Comparison of ENCODE assay signal across 10 cellular contexts in the genomic region with DNA sequence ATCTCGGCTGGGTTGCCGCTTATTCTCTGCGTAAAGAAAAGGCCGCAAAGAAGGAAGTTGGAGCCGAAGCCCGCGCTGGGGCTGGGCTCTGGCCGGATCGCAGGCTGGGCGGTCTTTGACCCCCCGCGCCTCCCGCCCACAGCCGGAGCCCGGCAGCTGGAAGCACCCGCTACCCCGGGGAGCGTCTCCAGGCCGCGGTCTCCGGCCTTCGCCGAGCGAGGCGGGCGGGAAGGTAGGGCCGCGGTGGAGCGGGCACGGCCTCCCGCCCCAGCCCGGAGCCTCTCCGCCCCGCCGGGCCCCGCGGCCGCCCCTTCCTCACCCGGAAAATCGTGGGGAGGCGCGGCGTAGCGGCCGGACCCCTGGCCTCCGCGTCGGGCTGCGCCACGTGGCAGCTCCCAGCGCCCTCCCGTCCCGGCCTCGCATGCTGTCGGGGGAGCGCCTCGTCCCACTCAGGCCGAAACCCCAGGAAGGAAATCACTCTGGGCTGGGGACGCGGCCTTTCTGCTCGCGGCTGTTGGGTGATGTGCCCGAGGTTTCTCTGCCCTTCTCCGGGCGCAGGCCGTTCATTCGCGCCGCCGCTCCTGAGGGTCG. TPM values are rescaled to one million over a fixed set of nuclear protein-coding genes. Genes with fewer than 3 reads are reported as not detected.
DNase-seq lines count a peak whose midpoint lies in the region; ATAC-seq, FAIRE-seq and TF ChIP-seq lines count a peak whose summit lies in the region.
"Had no signal": no experiment of that assay in that cellular context is flagged by ENCODE, and none has a peak within 500 bp of the region (broad histone marks: within the 10 kb centered on the region; RNA-seq: fewer than 3 reads in every experiment).

No MANE protein-coding gene starts in this region.

- peaks cover 5 to 6% of the 10 kb centered on the region in 2 donors for H3K4me1 Mint-ChIP-seq in natural killer cell treated with Interleukin-12 subunit alpha and Interleukin-12 subunit beta and Interleukin-15 and Interleukin-18, amount 100 ng/mL, for 72 hours (ENCODE audit: low read depth in 2 of 2)
- H3K4me1 Mint-ChIP-seq in natural killer cell, result peaks cover 5 to 6% of the 10 kb centered on the region in 2 donors

- H3K36me3 Mint-ChIP-seq in natural killer cell treated with Interleukin-12 subunit alpha and Interleukin-12 subunit beta and Interleukin-15 and Interleukin-18, amount 100 ng/mL, for 72 hours, result peaks cover 12% of the 10 kb centered on the region
- peaks cover 14% of the 10 kb centered on the region for H3K36me3 Mint-ChIP-seq in natural killer cell

- ATAC-seq in natural killer cell treated with Interleukin-12 subunit alpha and Interleukin-12 subunit beta and Interleukin-15 and Interleukin-18, amount 100 ng/mL, for 72 hours, result peak; percentile 32 to 33
- no peak for ATAC-seq in natural killer cell
- ATAC-seq in GM21529 (IDR thresholded peaks at IDR 0.05; ENCODE audit: unreplicated experiment), result no peak

- H3K4me3 Mint-ChIP-seq in natural killer cell treated with Interleukin-12 subunit alpha and Interleukin-12 subunit beta and Interleukin-15 and Interleukin-18, amount 100 ng/mL, for 72 hours, result peak overlapping the region; percentile 24
- H3K4me3 Mint-ChIP-seq in natural killer cell, result no peak overlapping the region

- DNase-seq in natural killer cell treated with Interleukin-12 subunit alpha and Interleukin-12 subunit beta and Interleukin-15 and Interleukin-18, amount 100 ng/mL, for 72 hours (ENCODE audit: low spot score), result no peak
- no peak for DNase-seq in natural killer cell
- no peak for DNase-seq in coronary artery (ENCODE audit: low spot score)
- no peak for DNase-seq in vagina (ENCODE audit: extremely low spot score in 2 of 2)
- DNase-seq in RCC 7860 (ENCODE audit: low spot score), result no peak
- no peak for DNase-seq in cerebellar nuclear complex (lab: John Stamatoyannopoulos, UW)
- DNase-seq: NCI-H1436 treated with DMSO at 0.1 percent for 48 hours, WERI-Rb-1 had no signal

- peaks cover 18% of the 10 kb centered on the region for H3K27me3 ChIP-seq in vagina

- no peaks in the 10 kb centered on the region for H3K36me3 ChIP-seq in mesodermal cell (ENCODE audit: control insufficient read depth, insufficient read depth, low read length)
- H3K36me3 ChIP-seq in vagina, result no peaks in the 10 kb centered on the region
- H3K36me3 ChIP-seq: WERI-Rb-1 had no signal

- H3K9me3 ChIP-seq in mesodermal cell (ENCODE audit: control insufficient read depth, low read length), result no peaks in the 10 kb centered on the region
- H3K9me3 ChIP-seq in vagina, result no peaks in the 10 kb centered on the region

- no peak overlapping the region for H3K27ac ChIP-seq in coronary artery
- H3K27ac ChIP-seq in mesodermal cell (ENCODE audit: low read depth, low read length, severe bottlenecking), result peak overlapping the region; percentile 86
- no peak overlapping the region for H3K27ac ChIP-seq in vagina
- H3K27ac ChIP-seq: WERI-Rb-1 had no signal

- H3K9me3 Mint-ChIP-seq in natural killer cell treated with Interleukin-12 subunit alpha and Interleukin-12 subunit beta and Interleukin-15 and Interleukin-18, amount 100 ng/mL, for 72 hours, result no peaks in the 10 kb centered on the region
- H3K9me3 Mint-ChIP-seq in natural killer cell, result peaks cover 0 to 2% of the 10 kb centered on the region in 2 donors

- 1% methylated on average over 63 to 66 of the region's 71 CpGs for WGBS in mesodermal cell (ENCODE audit: insufficient coverage in 2 of 2), 2 experiments

- FAIRE-seq in RCC 7860 (lab: Jason Lieb, UNC), result no peak

- H3K4me1 ChIP-seq in mesodermal cell (ENCODE audit: control insufficient read depth, insufficient read depth, low read length, poor library complexity, severe bottlenecking), result peaks cover 19% of the 10 kb centered on the region
- peaks cover 23% of the 10 kb centered on the region for H3K4me1 ChIP-seq in vagina

- peaks cover 45 to 73% of the 10 kb centered on the region in 2 donors for H3K27me3 Mint-ChIP-seq in natural killer cell treated with Interleukin-12 subunit alpha and Interleukin-12 subunit beta and Interleukin-15 and Interleukin-18, amount 100 ng/mL, for 72 hours
- H3K27me3 Mint-ChIP-seq in natural killer cell (ENCODE audit: low read depth in 2 of 2), result peaks cover 63 to 70% of the 10 kb centered on the region in 2 donors

- intact Hi-C loops in natural killer cell (cut with micrococcal nuclease) (no loop called here), vagina (cut with DNase I) (no loop called here)

- H3K4me3 ChIP-seq in coronary artery, result peak overlapping the region; percentile 60
- H3K4me3 ChIP-seq in mesodermal cell (ENCODE audit: extremely low read depth, insufficient read depth, low read length, poor library complexity, severe bottlenecking), result peak overlapping the region; percentile 36
- H3K4me3 ChIP-seq in vagina, result peak overlapping the region; percentile 19 to 20

- TF ChIP-seq POLR2A in vagina (IDR thresholded peaks at IDR 0.05), result no peak

- TF ChIP-seq CTCF in natural killer cell (IDR thresholded peaks at IDR 0.05) (no peak), coronary artery (IDR thresholded peaks at IDR 0.05) (no peak), vagina (IDR thresholded peaks at IDR 0.05) (no peak)

- no peak overlapping the region for H3K27ac Mint-ChIP-seq in natural killer cell treated with Interleukin-12 subunit alpha and Interleukin-12 subunit beta and Interleukin-15 and Interleukin-18, amount 100 ng/mL, for 72 hours
- no peak overlapping the region for H3K27ac Mint-ChIP-seq in natural killer cell

RNA-seq across cellular contexts. Expression of a gene that starts 11.9 kb away (rescaled TPM):
- total RNA-seq in natural killer cell treated with Interleukin-12 subunit alpha and Interleukin-12 subunit beta and Interleukin-15 and Interleukin-18, amount 100 ng/mL, for 72 hours, result 1 to 10 TPM; 1.5 to 2.0 TPM
- total RNA-seq in natural killer cell (under 1 TPM; 0.31 to 0.63 (median 0.41) TPM), vagina (not detected)
- 26.0 TPM for polyA plus RNA-seq in mesodermal cell (2013, experiment 1 of 2)
- 31.6 TPM for polyA plus RNA-seq in mesodermal cell (2013, experiment 2 of 2)

Comparison
In these comparisons a context has a peak if more than half of its experiments do, and no peak if none do; other contexts are left out.
1. ATAC-seq: peak in natural killer cell treated with Interleukin-12 subunit alpha and Interleukin-12 subunit beta and Interleukin-15 and Interleukin-18, amount 100 ng/mL, for 72 hours (2 of 2); none in natural killer cell (0 of 3) and GM21529 (single experiment).
2. Peak in every context shown above with its lines, with median percentiles within 50 percentile points of each other: H3K4me3 ChIP-seq.